26 cellular contexts compared by ENCODE assay signal in the genomic region with DNA sequence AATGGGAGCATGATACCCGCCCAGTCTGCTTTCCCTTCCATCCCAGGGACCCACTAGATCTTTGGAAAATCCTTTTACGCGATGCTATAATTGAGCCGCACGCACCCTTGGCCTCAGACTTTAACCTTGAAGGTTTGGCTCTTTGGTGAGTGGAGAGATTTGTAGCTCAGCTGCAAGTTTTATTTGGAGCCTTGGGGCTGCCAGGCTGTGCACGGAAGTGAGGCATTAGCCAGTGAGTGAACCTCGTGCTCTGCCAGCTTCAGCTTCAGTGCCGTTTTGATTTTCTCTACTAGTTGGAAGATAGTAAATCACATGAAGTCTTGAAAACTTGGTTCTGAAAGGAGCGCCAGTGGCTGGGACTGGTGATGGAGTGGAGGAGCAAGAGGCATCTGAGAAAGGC. TPM values are rescaled to one million over a fixed set of nuclear protein-coding genes. Genes with fewer than 3 reads are reported as not detected.
DNase-seq lines count a peak whose midpoint lies in the region; ATAC-seq and TF ChIP-seq lines count a peak whose summit lies in the region.
"Had no signal": no experiment of that assay in that cellular context is flagged by ENCODE, and none has a peak within 500 bp of the region (broad histone marks: within the 10 kb centered on the region; RNA-seq: fewer than 3 reads in every experiment).

No MANE protein-coding gene starts in this region.

- peak; percentile 56 for DNase-seq in NCI-H82 (lab: John Stamatoyannopoulos, UW)
- peak; percentile 74 for DNase-seq in cerebellar cortex (ENCODE audit: low spot score)
- no peak for DNase-seq in breast epithelium (ENCODE audit: low spot score in 2 of 2)
- DNase-seq in GM23338 (ENCODE audit: low spot score), result no peak
- DNase-seq: 8988T; ACHN; BE2C; CD4-positive, alpha-beta memory T cell; CD4-positive, CD25-positive, alpha-beta regulatory T cell; CD8-positive, alpha-beta memory T cell; COR-L47; DMS 273 treated with DMSO at 0.1 percent for 48 hours; DMS153; DMS53; DMS79; DND-41; EL; GF-D8 had no signal

- TF ChIP-seq CTCF in breast epithelium (IDR thresholded peaks at IDR 0.05), result no peak
- TF ChIP-seq CTCF in GM23338 (conservative IDR thresholded peaks at IDR 0.05; ENCODE audit: low read depth in 2 of 2), result no peak

- H2AFZ ChIP-seq in GM23338, result no peak overlapping the region

- no peaks in the 10 kb centered on the region for H3F3A ChIP-seq in GM23338 (replicated peaks; ENCODE audit: low read depth)

- peaks cover 19% of the 10 kb centered on the region for H3K27me3 Mint-ChIP-seq in GM23338 (ENCODE audit: insufficient read depth, low read depth, poor library complexity)

- H3K79me2 ChIP-seq in GM23338 (replicated peaks; ENCODE audit: insufficient read depth), result no peaks in the 10 kb centered on the region

- intact Hi-C loops in breast epithelium (cut with DNase I; ENCODE audit: low total_unique reads), result no loop called here

- H3K27ac ChIP-seq in cingulate gyrus (ENCODE audit: low read depth, low read length) (peak overlapping the region; percentile 1), breast epithelium (no peak overlapping the region), GM23338 (ENCODE audit: low read depth) (no peak overlapping the region)
- H3K27ac ChIP-seq: BLaER1 had no signal

- no peak overlapping the region for H3K4me3 ChIP-seq in breast epithelium
- H3K4me3 ChIP-seq in GM23338, result no peak overlapping the region
- H3K4me3 ChIP-seq: BLaER1 had no signal

- no peak for TF ChIP-seq POLR2A in breast epithelium (IDR thresholded peaks at IDR 0.05)

- no peak for ATAC-seq in HG03342 (IDR thresholded peaks at IDR 0.05; ENCODE audit: unreplicated experiment)
- ATAC-seq in GM23338, result no peak
- no peak for ATAC-seq in GM18517 (IDR thresholded peaks at IDR 0.05; ENCODE audit: unreplicated experiment)

- H4K20me1 ChIP-seq in GM23338 (replicated peaks; ENCODE audit: insufficient read depth), result no peaks in the 10 kb centered on the region
- H4K20me1 ChIP-seq: BLaER1 had no signal

- H3K9me2 ChIP-seq in GM23338 (ENCODE audit: insufficient read depth), result no peaks in the 10 kb centered on the region

- H3K36me3 Mint-ChIP-seq in GM23338 (ENCODE audit: low read depth), result no peaks in the 10 kb centered on the region
- H3K36me3 Mint-ChIP-seq: CD14-positive monocyte; CD4-positive, alpha-beta memory T cell; CD4-positive, CD25-positive, alpha-beta regulatory T cell; CD8-positive, alpha-beta memory T cell had no signal

- no peaks in the 10 kb centered on the region for H3K9me3 ChIP-seq in breast epithelium
- H3K9me3 ChIP-seq: BE2C, BLaER1 had no signal

- no peaks in the 10 kb centered on the region for H3K27me3 ChIP-seq in breast epithelium
- no peaks in the 10 kb centered on the region for H3K27me3 ChIP-seq in GM23338 (ENCODE audit: insufficient read depth)
- H3K27me3 ChIP-seq: BLaER1 had no signal

- no peak overlapping the region for H3K27ac Mint-ChIP-seq in GM23338
- H3K27ac Mint-ChIP-seq: CD14-positive monocyte; CD4-positive, alpha-beta memory T cell; CD8-positive, alpha-beta memory T cell had no signal

- H3K4me1 Mint-ChIP-seq in GM23338, result peaks cover 9% of the 10 kb centered on the region; the same call in 2 of the 3 replicates
- H3K4me1 Mint-ChIP-seq: CD14-positive monocyte; CD4-positive, alpha-beta memory T cell; CD4-positive, CD25-positive, alpha-beta regulatory T cell; CD8-positive, alpha-beta memory T cell had no signal

- no peaks in the 10 kb centered on the region for H3K36me3 ChIP-seq in breast epithelium
- H3K36me3 ChIP-seq in GM23338 (ENCODE audit: insufficient read depth), result no peaks in the 10 kb centered on the region
- H3K36me3 ChIP-seq: BE2C, BLaER1 had no signal

- H3K4me1 ChIP-seq in breast epithelium (no peaks in the 10 kb centered on the region), GM23338 (ENCODE audit: insufficient read depth) (0 out of 2 replicates have a peak, but pooled peaks cover 5% of the 10 kb centered on the region)
- H3K4me1 ChIP-seq: BE2C, BLaER1 had no signal

- no peak overlapping the region for H3K4me2 ChIP-seq in GM23338
- H3K4me2 ChIP-seq: BLaER1 had no signal

- H3K4me3 Mint-ChIP-seq in GM23338, result no peak overlapping the region
- H3K4me3 Mint-ChIP-seq: CD14-positive monocyte; CD4-positive, alpha-beta memory T cell; CD4-positive, CD25-positive, alpha-beta regulatory T cell; CD8-positive, alpha-beta memory T cell had no signal

- no peaks in the 10 kb centered on the region for H3K9me3 Mint-ChIP-seq in GM23338
- H3K9me3 Mint-ChIP-seq: CD4-positive, alpha-beta memory T cell; CD8-positive, alpha-beta memory T cell had no signal

TF ChIP-seq in GM23338, 12 proteins besides CTCF, POLR2A, EP300 and RAD21:
- TF ChIP-seq STAT1 (IDR thresholded peaks at IDR 0.05; ENCODE audit: unreplicated experiment), result no peak
- no peak for TF ChIP-seq POLR2AphosphoS5 (IDR thresholded peaks at IDR 0.05; ENCODE audit: low read depth)

RNA-seq across cellular contexts. Expression of a gene that starts 17.3 kb away (rescaled TPM):
- 1 to 10 TPM in 2 of 3 donors, not detected in 1; 1.6 to 2.8 TPM for total RNA-seq in breast epithelium
- 0.70 and 0.76 TPM in 2 replicates for total RNA-seq in GM23338 (2014; rRNA removed; shearing (Covaris generic))
- 0.09 and 0.19 TPM in 2 replicates for polyA plus RNA-seq in GM23338 (2016; fragmentation: Nextera tagmentation; extraction: Ambion mirVana)
- total RNA-seq: A673; CD4-positive, alpha-beta memory T cell; CD4-positive, CD25-positive, alpha-beta regulatory T cell; CD8-positive, alpha-beta memory T cell had no signal
- polyA plus RNA-seq: AG04450; CD14-positive monocyte; CD4-positive, alpha-beta memory T cell; CD4-positive, CD25-positive, alpha-beta regulatory T cell; CD8-positive, alpha-beta memory T cell had no signal

RNA-seq across cellular contexts. Expression of a gene that starts 43.3 kb away (rescaled TPM):
- not detected for total RNA-seq in breast epithelium
- 0.14 TPM in 1 of 2 replicates, not detected in the other for total RNA-seq in GM23338 (2014; rRNA removed; shearing (Covaris generic))
- not detected in 2 replicates for polyA plus RNA-seq in GM23338 (2016; fragmentation: Nextera tagmentation; extraction: Ambion mirVana)
- total RNA-seq: A673; CD4-positive, alpha-beta memory T cell; CD4-positive, CD25-positive, alpha-beta regulatory T cell; CD8-positive, alpha-beta memory T cell; Daoy had no signal
- polyA plus RNA-seq: AG04450; CD14-positive monocyte; CD4-positive, alpha-beta memory T cell; CD4-positive, CD25-positive, alpha-beta regulatory T cell; CD8-positive, alpha-beta memory T cell had no signal

Comparison
In these comparisons a context has a peak if more than half of its experiments do, and no peak if none do; other contexts are left out.
1. DNase-seq: peak in NCI-H82 (single experiment) and cerebellar cortex (single experiment); none in breast epithelium (0 of 2) and GM23338 (single experiment).